ENCODE assay signal across 18 cellular contexts in the genomic region with DNA sequence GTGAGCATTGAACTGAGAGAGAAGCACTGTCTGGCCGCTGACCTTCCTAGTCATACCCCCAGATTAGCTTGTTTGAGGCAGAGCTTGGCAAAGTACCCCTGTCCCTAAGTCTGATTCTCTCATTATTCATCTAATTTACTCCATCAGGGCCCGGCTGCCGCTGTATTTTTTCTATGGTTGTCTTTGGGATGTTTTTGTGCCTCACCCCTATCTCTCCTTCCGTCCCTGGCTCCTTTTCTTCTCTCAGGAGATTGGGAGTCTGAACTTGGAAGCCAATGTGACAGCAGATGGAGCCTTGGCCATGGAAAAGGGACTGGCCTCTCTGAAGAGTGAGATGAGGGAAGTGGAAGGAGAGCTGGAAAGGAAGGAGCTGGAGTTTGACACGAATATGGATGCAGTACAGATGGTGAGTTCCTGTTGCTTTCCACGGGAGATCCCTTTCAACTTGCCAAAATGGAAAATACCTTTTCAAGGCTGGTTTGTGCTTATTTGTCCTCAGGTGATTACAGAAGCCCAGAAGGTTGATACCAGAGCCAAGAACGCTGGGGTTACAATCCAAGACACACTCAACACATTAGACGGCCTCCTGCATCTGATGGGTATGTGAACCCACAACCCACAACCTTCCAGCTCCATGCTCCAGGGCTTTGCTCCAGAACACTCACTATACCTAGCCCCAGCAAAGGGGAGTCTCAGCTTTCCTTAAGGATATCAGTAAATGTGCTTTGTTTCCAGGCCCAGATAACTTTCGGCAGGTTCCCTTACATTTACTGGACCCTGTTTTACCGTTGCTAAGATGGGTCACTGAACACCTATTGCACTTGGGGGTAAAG. TPM values are rescaled to one million over a fixed set of nuclear protein-coding genes. Genes with fewer than 3 reads are reported as not detected.
A peak's percentile ranks its signal among the peaks of the same experiment; 100 is the strongest.
DNase-seq lines count a peak whose midpoint lies in the region; ATAC-seq, FAIRE-seq and TF ChIP-seq lines count a peak whose summit lies in the region.
"Had no signal": no experiment of that assay in that cellular context is flagged by ENCODE, and none has a peak within 500 bp of the region (broad histone marks: within the 10 kb centered on the region; RNA-seq: fewer than 3 reads in every experiment).

No MANE protein-coding gene starts in this region.

- TF ChIP-seq EP300 in sigmoid colon (IDR thresholded peaks at IDR 0.05) = no peak

- DNase-seq in G401 (ENCODE audit: low spot score) (peak; percentile 99), RWPE2 (ENCODE audit: low spot score) (no peak), glutamatergic neuron (no peak), sigmoid colon (peak; percentile 79), kidney (no peak), retina (no peak), GM20000 (ENCODE audit: low spot score) (no peak)
- no peak for DNase-seq in stimulated activated CD4-positive, alpha-beta T cell treated with anti-CD3 and anti-CD28 coated beads, Interleukin-2, amount 100 ng/mL, for 24 hours
- DNase-seq: activated CD4-positive, alpha-beta T cell treated with anti-CD3 and anti-CD28 coated beads for 1 hour; activated gamma-delta T cell; NCI-H1417 treated with DMSO at 0.1 percent for 48 hours; NCI-H345; stimulated activated naive CD4-positive, alpha-beta T cell had no signal

- H3K4me1 Mint-ChIP-seq in glutamatergic neuron (ENCODE audit: low read depth, unreplicated experiment) = peaks cover 16% of the 10 kb centered on the region

- peak overlapping the region; percentile 18 for H3K4me3 Mint-ChIP-seq in glutamatergic neuron (ENCODE audit: unreplicated experiment)
- H3K4me3 Mint-ChIP-seq: dendritic cell treated with granulocyte-macrophage colony-stimulating factor and Interleukin-4, amounts not matched to agents 40 ng/mL and 50 ng/mL, for 4 days; GM23338; T-helper 2 cell treated with Interferon-gamma antibody and Interleukin-4, amounts not matched to agents 5 μg/mL and 100 μg/mL, for 36 hours had no signal

- H3K27ac ChIP-seq in RWPE2 (ENCODE audit: poor library complexity, severe bottlenecking) (peak overlapping the region; percentile 72), sigmoid colon (peak overlapping the region; percentile 39 to 71 (median 50)), kidney (ENCODE audit: low read depth in 2 of 2, low read length in 2 of 2) (no peak overlapping the region)
- H3K27ac ChIP-seq: parathyroid adenoma had no signal

- H3K9ac ChIP-seq in kidney (ENCODE audit: low read length in 2 of 2) = no peak overlapping the region
- H3K9ac ChIP-seq: parathyroid adenoma had no signal

- H3K9me3 ChIP-seq in RWPE2 (ENCODE audit: severe bottlenecking) = no peaks in the 10 kb centered on the region
- H3K9me3 ChIP-seq in sigmoid colon = no peaks in the 10 kb centered on the region
- H3K9me3 ChIP-seq in kidney (ENCODE audit: control insufficient read depth in 1 of 2, low read length in 2 of 2) = no peaks in the 10 kb centered on the region

- H3K36me3 Mint-ChIP-seq in glutamatergic neuron (ENCODE audit: unreplicated experiment) = no peaks in the 10 kb centered on the region

- peaks cover 2% of the 10 kb centered on the region for H3K27me3 Mint-ChIP-seq in glutamatergic neuron (ENCODE audit: unreplicated experiment)
- H3K27me3 Mint-ChIP-seq: dendritic cell treated with granulocyte-macrophage colony-stimulating factor and Interleukin-4, amounts not matched to agents 40 ng/mL and 50 ng/mL, for 4 days had no signal

- peaks cover 100% of the 10 kb centered on the region for H3K36me3 ChIP-seq in RWPE2 (ENCODE audit: low read depth)
- H3K36me3 ChIP-seq in sigmoid colon = no peaks in the 10 kb centered on the region
- no peaks in the 10 kb centered on the region for H3K36me3 ChIP-seq in kidney (ENCODE audit: control insufficient read depth in 1 of 2, insufficient read depth in 2 of 2, low read length in 2 of 2)

- H3K4me3 ChIP-seq in RWPE2 (ENCODE audit: severe bottlenecking) (no peak overlapping the region), sigmoid colon (no peak overlapping the region), kidney (ENCODE audit: low read length in 2 of 2) (no peak overlapping the region)
- H3K4me3 ChIP-seq: GM12878, GM23338 had no signal

- FAIRE-seq in kidney (lab: Jason Lieb, UNC) = no peak
- FAIRE-seq: GM12878 had no signal

- no peaks in the 10 kb centered on the region for H3K27me3 ChIP-seq in RWPE2 (ENCODE audit: insufficient read depth, poor library complexity, severe bottlenecking)
- H3K27me3 ChIP-seq in sigmoid colon = no peaks in the 10 kb centered on the region

- H3K27ac Mint-ChIP-seq in glutamatergic neuron (ENCODE audit: unreplicated experiment) = peak overlapping the region; percentile 31
- H3K27ac Mint-ChIP-seq: dendritic cell treated with granulocyte-macrophage colony-stimulating factor and Interleukin-4, amounts not matched to agents 40 ng/mL and 50 ng/mL, for 4 days; GM23338; T-helper 2 cell treated with Interferon-gamma antibody and Interleukin-4, amounts not matched to agents 5 μg/mL and 100 μg/mL, for 36 hours had no signal

- H3K9me3 Mint-ChIP-seq in glutamatergic neuron (ENCODE audit: unreplicated experiment) = peaks cover 3% of the 10 kb centered on the region
- H3K9me3 Mint-ChIP-seq: dendritic cell treated with granulocyte-macrophage colony-stimulating factor and Interleukin-4, amounts not matched to agents 40 ng/mL and 50 ng/mL, for 4 days; GM23338; T-helper 2 cell treated with Interferon-gamma antibody and Interleukin-4, amounts not matched to agents 5 μg/mL and 100 μg/mL, for 36 hours had no signal

- TF ChIP-seq POLR2A in sigmoid colon (IDR thresholded peaks at IDR 0.05) = no peak

- intact Hi-C loops in sigmoid colon (cut with DNase I) = loop anchor here (10.0 kb wide), 1 partner anchor 75 kb away; no protein-coding TSS in a partner anchor
- intact Hi-C loops in kidney (cut with DNase I) = loop anchor here (10.0 kb wide), 1 partner anchor 275 kb away; no protein-coding TSS in a partner anchor

- 80 to 83% methylated on average over 10 of the region's 10 CpGs for WGBS in sigmoid colon, 2 donors

- ATAC-seq in RWPE2 (ENCODE audit: low read depth) = no peak
- ATAC-seq: GM23338 had no signal

- peaks cover 10% of the 10 kb centered on the region for H3K4me1 ChIP-seq in RWPE2 (ENCODE audit: insufficient read depth, poor library complexity, severe bottlenecking)
- peaks cover 0 to 10% (median 7%) of the 10 kb centered on the region in 4 donors for H3K4me1 ChIP-seq in sigmoid colon
- peaks cover 0 to 6% of the 10 kb centered on the region in 2 donors for H3K4me1 ChIP-seq in kidney (ENCODE audit: control insufficient read depth in 1 of 2, insufficient read depth in 1 of 2, low read depth in 1 of 2, low read length in 2 of 2)
- H3K4me1 ChIP-seq: parathyroid adenoma had no signal

- in situ Hi-C loops in G401 (cut with HindIII; ENCODE audit: low sequenced_read_pairs) = no loop called here

- TF ChIP-seq CTCF in RWPE2 (IDR thresholded peaks at IDR 0.05; ENCODE audit: poor library complexity, severe bottlenecking) = no peak
- TF ChIP-seq CTCF in glutamatergic neuron (IDR thresholded peaks at IDR 0.05; ENCODE audit: partially characterized antibody, unreplicated experiment) = no peak
- TF ChIP-seq CTCF in sigmoid colon (IDR thresholded peaks at IDR 0.05) = no peak
- no peak for TF ChIP-seq CTCF in kidney (IDR thresholded peaks at IDR 0.05; ENCODE audit: borderline replicate concordance, extremely low read depth, insufficient read depth)
- TF ChIP-seq CTCF in GM20000 (IDR thresholded peaks at IDR 0.05; ENCODE audit: extremely low read depth, missing control alignments) = no peak

RNA-seq across cellular contexts. Expression of gene LAMC2, which starts 53.9 kb away (rescaled TPM):
- 0.61 and 0.68 TPM in 2 replicates for total RNA-seq in G401 (2014; rRNA removed; shearing (Covaris generic))
- total RNA-seq in glutamatergic neuron (ENCODE audit: unreplicated experiment) (2.8 TPM), sigmoid colon (1 to 10 TPM; 2.6 to 5.0 (median 3.7) TPM), kidney (89.0 TPM)
- polyA plus RNA-seq in sigmoid colon (10 to 100 TPM in 1 of 3 donors, 1 to 10 TPM in 2; 4.2 to 24.0 (median 4.8) TPM), kidney (ENCODE audit: insufficient read depth, low read depth, low replicate concordance) (4.0 TPM)

Comparison
In these comparisons a context has a peak if more than half of its experiments do, and no peak if none do; other contexts are left out.
1. DNase-seq: peak in G401 (single experiment) and sigmoid colon (single experiment); none in RWPE2 (single experiment), glutamatergic neuron (single experiment), kidney (single experiment), retina (single experiment), stimulated activated CD4-positive, alpha-beta T cell treated with anti-CD3 and anti-CD28 coated beads, Interleukin-2, amount 100 ng/mL, for 24 hours (0 of 2) and GM20000 (single experiment).
2. H3K27ac ChIP-seq: peak in RWPE2 (single experiment) and sigmoid colon (4 of 4); none in kidney (0 of 2).
3. RNA of gene LAMC2, which starts 53.9 kb away (total RNA-seq): 89.0 TPM in kidney (single experiment); 2.6 to 5.0 TPM in sigmoid colon, 2.8 TPM in glutamatergic neuron (single experiment) and 0.61 to 0.68 TPM in G401; every median in the first group is over 10 times any median in the second.